ENCODE assay signal across 8 cellular contexts in the genomic region with DNA sequence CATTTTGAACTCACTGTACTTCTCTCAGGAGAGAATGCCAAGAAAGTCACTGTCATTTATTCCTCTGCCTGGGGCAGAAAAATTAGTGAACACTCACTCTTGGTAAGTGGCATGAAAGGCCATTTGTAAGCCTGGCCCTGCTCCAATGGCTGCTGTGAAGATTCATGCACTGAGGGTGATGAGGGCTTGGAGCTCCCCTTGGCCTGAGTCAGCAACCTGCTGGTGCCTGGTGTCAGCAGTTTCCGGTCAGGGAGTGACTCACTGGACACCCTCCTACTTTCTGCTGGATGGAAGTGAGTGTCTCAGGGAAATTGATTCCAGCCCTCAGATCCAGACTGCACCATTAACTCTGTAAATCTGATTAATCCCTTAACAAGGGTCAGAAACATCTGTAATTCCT. TPM values are rescaled to one million over a fixed set of nuclear protein-coding genes. Genes with fewer than 3 reads are reported as not detected.
DNase-seq lines count a peak whose midpoint lies in the region; ATAC-seq and TF ChIP-seq lines count a peak whose summit lies in the region.

No MANE protein-coding gene starts in this region.

- no peaks in the 10 kb centered on the region for H3K9me3 Mint-ChIP-seq in CD14-positive monocyte
- no peaks in the 10 kb centered on the region for H3K9me3 Mint-ChIP-seq in natural killer cell treated with Interleukin-12 subunit alpha and Interleukin-12 subunit beta and Interleukin-15 and Interleukin-18, amount 100 ng/mL, for 72 hours

- H3K4me3 ChIP-seq in breast epithelium = no peak overlapping the region

- H3K4me1 ChIP-seq in breast epithelium = no peaks in the 10 kb centered on the region

- H3K27me3 ChIP-seq in breast epithelium = no peaks in the 10 kb centered on the region

- no peaks in the 10 kb centered on the region for H3K27me3 Mint-ChIP-seq in CD14-positive monocyte (ENCODE audit: low read depth in 3 of 3)
- H3K27me3 Mint-ChIP-seq in natural killer cell treated with Interleukin-12 subunit alpha and Interleukin-12 subunit beta and Interleukin-15 and Interleukin-18, amount 100 ng/mL, for 72 hours = peaks cover 4 to 8% of the 10 kb centered on the region in 2 donors

- peaks cover 6% of the 10 kb centered on the region for H3K4me1 Mint-ChIP-seq in CD14-positive monocyte
- H3K4me1 Mint-ChIP-seq in natural killer cell treated with Interleukin-12 subunit alpha and Interleukin-12 subunit beta and Interleukin-15 and Interleukin-18, amount 100 ng/mL, for 72 hours (ENCODE audit: low read depth in 2 of 2) = no peaks in the 10 kb centered on the region

- H3K9me3 ChIP-seq in breast epithelium = no peaks in the 10 kb centered on the region

- H3K36me3 ChIP-seq in breast epithelium = no peaks in the 10 kb centered on the region

- TF ChIP-seq CTCF in CD14-positive monocyte (IDR thresholded peaks at IDR 0.05) (no peak), breast epithelium (IDR thresholded peaks at IDR 0.05) (no peak)

- H3K27ac Mint-ChIP-seq in CD14-positive monocyte = no peak overlapping the region
- H3K27ac Mint-ChIP-seq in natural killer cell treated with Interleukin-12 subunit alpha and Interleukin-12 subunit beta and Interleukin-15 and Interleukin-18, amount 100 ng/mL, for 72 hours = no peak overlapping the region

- DNase-seq in CD14-positive monocyte (ENCODE audit: low spot score) (peak; percentile 71), LoVo (ENCODE audit: low spot score) (peak; percentile 63), breast epithelium (ENCODE audit: low spot score in 2 of 2) (peak; percentile 45 to 55), lung microvascular endothelial cell (ENCODE audit: low read depth in 2 of 2) (peak; percentile 67 to 95), ecto neural progenitor cell (ENCODE audit: low spot score) (no peak)
- DNase-seq in natural killer cell treated with Interleukin-12 subunit alpha and Interleukin-12 subunit beta and Interleukin-15 and Interleukin-18, amount 100 ng/mL, for 72 hours (ENCODE audit: low spot score) = no peak

- H3K4me3 Mint-ChIP-seq in CD14-positive monocyte = no peak overlapping the region
- no peak overlapping the region for H3K4me3 Mint-ChIP-seq in natural killer cell treated with Interleukin-12 subunit alpha and Interleukin-12 subunit beta and Interleukin-15 and Interleukin-18, amount 100 ng/mL, for 72 hours

- intact Hi-C loops in CD14-positive monocyte (cut with micrococcal nuclease) (no loop called here), breast epithelium (cut with DNase I; ENCODE audit: low total_unique reads) (no loop called here)

- no peak overlapping the region for H3K27ac ChIP-seq in breast epithelium

- ATAC-seq in GM21515 (IDR thresholded peaks at IDR 0.05; ENCODE audit: unreplicated experiment) (no peak), GM18873 (IDR thresholded peaks at IDR 0.05; ENCODE audit: low FRiP score, unreplicated experiment) (no peak)
- ATAC-seq in natural killer cell treated with Interleukin-12 subunit alpha and Interleukin-12 subunit beta and Interleukin-15 and Interleukin-18, amount 100 ng/mL, for 72 hours = no peak

- no peak for TF ChIP-seq POLR2A in breast epithelium (IDR thresholded peaks at IDR 0.05)

- H3K36me3 Mint-ChIP-seq in CD14-positive monocyte = no peaks in the 10 kb centered on the region
- H3K36me3 Mint-ChIP-seq in natural killer cell treated with Interleukin-12 subunit alpha and Interleukin-12 subunit beta and Interleukin-15 and Interleukin-18, amount 100 ng/mL, for 72 hours = no peaks in the 10 kb centered on the region

RNA-seq across cellular contexts. Expression of a gene that starts 37.6 kb away (rescaled TPM):
- polyA plus RNA-seq in CD14-positive monocyte = 100 to 1,000 TPM in 1 of 2 donors, 10 to 100 TPM in 1; 99.9 to 121 TPM
- total RNA-seq in breast epithelium = 100 to 1,000 TPM; 163 to 278 (median 179) TPM
- total RNA-seq in lung microvascular endothelial cell = 121 and 137 TPM in 2 replicates
- total RNA-seq in natural killer cell treated with Interleukin-12 subunit alpha and Interleukin-12 subunit beta and Interleukin-15 and Interleukin-18, amount 100 ng/mL, for 72 hours = 100 to 1,000 TPM; 266 to 286 TPM

Comparison
In these comparisons a context has a peak if more than half of its experiments do, and no peak if none do; other contexts are left out.
1. DNase-seq: peak in CD14-positive monocyte (single experiment), LoVo (single experiment), breast epithelium (2 of 2) and lung microvascular endothelial cell (2 of 2); none in ecto neural progenitor cell (single experiment) and natural killer cell treated with Interleukin-12 subunit alpha and Interleukin-12 subunit beta and Interleukin-15 and Interleukin-18, amount 100 ng/mL, for 72 hours (single experiment).